Comparison of ENCODE assay signal across 15 cellular contexts in genomic region chr10:5534051-5534821, GRCh38. TPM values are rescaled to one million over a fixed set of nuclear protein-coding genes. Genes with fewer than 3 reads are reported as not detected.
A peak's percentile ranks its signal among the peaks of the same experiment; 100 is the strongest.
DNase-seq lines count a peak whose midpoint lies in the region; TF ChIP-seq lines count a peak whose summit lies in the region.
"Had no signal": no experiment of that assay in that cellular context is flagged by ENCODE, and none has a peak within 500 bp of the region (broad histone marks: within the 10 kb centered on the region; RNA-seq: fewer than 3 reads in every experiment).

No MANE protein-coding gene starts in this region.

- H3K27me3 Mint-ChIP-seq in CD14-positive monocyte (ENCODE audit: low read depth in 3 of 3): peaks cover 0 to 3% (median 3%) of the 10 kb centered on the region in 3 donors
- peaks cover 4% of the 10 kb centered on the region for H3K27me3 Mint-ChIP-seq in brain
- H3K27me3 Mint-ChIP-seq in progenitor cell of endocrine pancreas: peaks cover 4% of the 10 kb centered on the region
- peaks cover 22% of the 10 kb centered on the region for H3K27me3 Mint-ChIP-seq in activated naive CD4-positive, alpha-beta T cell treated with anti-CD3 and anti-CD28 coated beads, Interleukin-2, amount 10 ng/mL, durations not matched to agents 7 days and 5 days
- H3K27me3 Mint-ChIP-seq: activated naive CD8-positive, alpha-beta T cell treated with anti-CD3 and anti-CD28 coated beads, Interleukin-2, amount 50 U/mL, for 24 hours had no signal

- H3K4me3 Mint-ChIP-seq in CD14-positive monocyte (no peak overlapping the region), brain (no peak overlapping the region), progenitor cell of endocrine pancreas (ENCODE audit: low read depth) (no peak overlapping the region)
- no peak overlapping the region for H3K4me3 Mint-ChIP-seq in activated naive CD4-positive, alpha-beta T cell treated with anti-CD3 and anti-CD28 coated beads, Interleukin-2, amount 10 ng/mL, durations not matched to agents 7 days and 5 days
- H3K4me3 Mint-ChIP-seq: activated naive CD8-positive, alpha-beta T cell treated with anti-CD3 and anti-CD28 coated beads, Interleukin-2, amount 50 U/mL, for 24 hours had no signal

- DNase-seq in CD14-positive monocyte (ENCODE audit: low spot score) (peak; percentile 36), right atrium auricular region (ENCODE audit: low spot score) (no peak), progenitor cell of endocrine pancreas (ENCODE audit: low spot score, unreplicated experiment) (no peak), NCI-H2227 (lab: John Stamatoyannopoulos, UW; ENCODE audit: unreplicated experiment) (no peak), GDM1 (lab: John Stamatoyannopoulos, UW) (no peak), RKO (ENCODE audit: low spot score) (no peak)
- DNase-seq in activated naive CD4-positive, alpha-beta T cell treated with anti-CD3 and anti-CD28 coated beads, Interleukin-2, amount 10 ng/mL, durations not matched to agents 7 days and 5 days: no peak
- DNase-seq: activated CD4-positive, CD25-positive, alpha-beta regulatory T cell; activated naive CD8-positive, alpha-beta T cell treated with anti-CD3 and anti-CD28 coated beads, Interleukin-2, amount 50 U/mL, for 24 hours; dermis blood vessel endothelial cell; GOT3; NCI-H1105; right lobe of liver; SW 1271 had no signal

- intact Hi-C loops in CD14-positive monocyte (cut with micrococcal nuclease): no loop called here

- H3K9me3 ChIP-seq in right atrium auricular region: no peaks in the 10 kb centered on the region
- H3K9me3 ChIP-seq: right lobe of liver had no signal

- H3K4me1 ChIP-seq in right atrium auricular region: peaks cover 0 to 9% of the 10 kb centered on the region in 2 donors

- H3K27me3 ChIP-seq in right atrium auricular region: no peaks in the 10 kb centered on the region
- H3K27me3 ChIP-seq: right lobe of liver had no signal

- H3K4me1 Mint-ChIP-seq in CD14-positive monocyte (peaks cover 16% of the 10 kb centered on the region), brain (peaks cover 39% of the 10 kb centered on the region), progenitor cell of endocrine pancreas (ENCODE audit: low read depth) (peaks cover 13% of the 10 kb centered on the region)
- no peaks in the 10 kb centered on the region for H3K4me1 Mint-ChIP-seq in activated naive CD4-positive, alpha-beta T cell treated with anti-CD3 and anti-CD28 coated beads, Interleukin-2, amount 10 ng/mL, durations not matched to agents 7 days and 5 days
- H3K4me1 Mint-ChIP-seq: activated naive CD8-positive, alpha-beta T cell treated with anti-CD3 and anti-CD28 coated beads, Interleukin-2, amount 50 U/mL, for 24 hours had no signal

- H3K36me3 Mint-ChIP-seq in CD14-positive monocyte (no peaks in the 10 kb centered on the region), brain (no peaks in the 10 kb centered on the region), progenitor cell of endocrine pancreas (ENCODE audit: insufficient read depth) (no peaks in the 10 kb centered on the region)
- H3K36me3 Mint-ChIP-seq in activated naive CD4-positive, alpha-beta T cell treated with anti-CD3 and anti-CD28 coated beads, Interleukin-2, amount 10 ng/mL, durations not matched to agents 7 days and 5 days: no peaks in the 10 kb centered on the region

- TF ChIP-seq CTCF in CD14-positive monocyte (IDR thresholded peaks at IDR 0.05): no peak
- TF ChIP-seq CTCF in brain (conservative IDR thresholded peaks at IDR 0.05): no peak
- TF ChIP-seq CTCF in right atrium auricular region (IDR thresholded peaks at IDR 0.05): no peak
- TF ChIP-seq CTCF in progenitor cell of endocrine pancreas (IDR thresholded peaks at IDR 0.05; ENCODE audit: unreplicated experiment): no peak

- no peak overlapping the region for H3K4me3 ChIP-seq in right atrium auricular region
- H3K4me3 ChIP-seq: right lobe of liver had no signal

- no peaks in the 10 kb centered on the region for H3K36me3 ChIP-seq in right atrium auricular region
- H3K36me3 ChIP-seq: right lobe of liver had no signal

- H3K27ac Mint-ChIP-seq in CD14-positive monocyte (peak overlapping the region in 2 of 7 donors; percentile 47 to 60), brain (peak overlapping the region in 3 of 5 experiments; percentile 8 to 38 (median 19)), progenitor cell of endocrine pancreas (peak overlapping the region; percentile 76)
- no peak overlapping the region for H3K27ac Mint-ChIP-seq in activated naive CD4-positive, alpha-beta T cell treated with anti-CD3 and anti-CD28 coated beads, Interleukin-2, amount 10 ng/mL, durations not matched to agents 7 days and 5 days
- H3K27ac Mint-ChIP-seq: activated naive CD8-positive, alpha-beta T cell treated with anti-CD3 and anti-CD28 coated beads, Interleukin-2, amount 50 U/mL, for 24 hours had no signal

- H3K9me3 Mint-ChIP-seq in CD14-positive monocyte (peaks cover 0 to 3% (median 0%) of the 10 kb centered on the region in 7 donors), brain (peaks cover 0 to 17% (median 1%) of the 10 kb centered on the region in 5 experiments), progenitor cell of endocrine pancreas (ENCODE audit: low read depth) (no peaks in the 10 kb centered on the region)
- no peaks in the 10 kb centered on the region for H3K9me3 Mint-ChIP-seq in activated naive CD4-positive, alpha-beta T cell treated with anti-CD3 and anti-CD28 coated beads, Interleukin-2, amount 10 ng/mL, durations not matched to agents 7 days and 5 days
- H3K9me3 Mint-ChIP-seq: activated naive CD8-positive, alpha-beta T cell treated with anti-CD3 and anti-CD28 coated beads, Interleukin-2, amount 50 U/mL, for 24 hours had no signal

- CTCF ChIA-PET in activated naive CD4-positive, alpha-beta T cell treated with anti-CD3 and anti-CD28 coated beads, Interleukin-2, amount 10 ng/mL, durations not matched to agents 7 days and 5 days (lab: Charles Lee): no interaction called here

- peak overlapping the region; percentile 51 to 55 for H3K27ac ChIP-seq in right atrium auricular region
- H3K27ac ChIP-seq: right lobe of liver had no signal

RNA-seq across cellular contexts. Expression of gene CALML3, which starts 9.5 kb away (rescaled TPM):
- polyA plus RNA-seq in CD14-positive monocyte: not detected
- polyA plus RNA-seq in brain (ENCODE audit: insufficient read depth, low read depth, low replicate concordance): 11.9 TPM
- total RNA-seq in right atrium auricular region: not detected
- not detected in 2 replicates for total RNA-seq in progenitor cell of endocrine pancreas
- total RNA-seq: dermis blood vessel endothelial cell had no signal

RNA-seq across cellular contexts. Expression of gene CALML5, which starts 34.9 kb away (rescaled TPM):
- polyA plus RNA-seq in CD14-positive monocyte: not detected
- not detected for polyA plus RNA-seq in brain (ENCODE audit: insufficient read depth, low read depth, low replicate concordance)
- total RNA-seq in right atrium auricular region: not detected
- not detected in 2 replicates for total RNA-seq in progenitor cell of endocrine pancreas
- total RNA-seq: dermis blood vessel endothelial cell, right lobe of liver had no signal
